In the genomic region with DNA sequence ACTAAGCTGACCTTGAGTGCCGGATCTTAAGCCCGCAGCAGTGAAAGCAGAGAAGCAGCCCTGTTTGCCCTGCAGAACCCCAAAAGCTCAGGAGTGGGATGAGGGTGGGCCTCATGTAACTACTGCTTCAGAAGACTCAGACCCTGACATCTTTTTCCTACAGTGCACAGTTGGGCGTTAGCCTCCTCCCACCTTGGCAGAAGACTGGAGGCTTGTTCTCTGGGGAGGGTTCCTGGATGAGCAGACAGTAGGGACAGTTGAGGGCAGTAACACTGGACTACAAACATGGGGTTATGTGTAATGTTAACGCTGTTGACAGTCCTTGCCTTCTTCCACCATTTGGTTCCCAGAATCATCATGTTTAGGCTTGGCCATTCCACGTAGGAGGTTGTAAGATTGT, we compare ENCODE assay signal across 29 cellular contexts.
"Had no signal": no experiment of that assay in that cellular context is flagged by ENCODE, and none has a peak within 500 bp of the region (broad histone marks: within the 10 kb centered on the region; RNA-seq: fewer than 3 reads in every experiment).

No MANE protein-coding gene starts in this region.

- H3K4me1 ChIP-seq: neural progenitor cell had no signal

- H3K4me1 Mint-ChIP-seq: immature natural killer cell had no signal

- H3K27ac Mint-ChIP-seq: neural progenitor cell, progenitor cell of endocrine pancreas had no signal

- H3K9me3 ChIP-seq: esophagus squamous epithelium, heart right ventricle, tibial nerve, upper lobe of left lung had no signal

- H3K27me3 ChIP-seq: esophagus squamous epithelium, heart right ventricle, neural progenitor cell, tibial nerve, upper lobe of left lung had no signal

- FAIRE-seq: endometrium, urothelium cell line had no signal

- H3K4me2 ChIP-seq: neural progenitor cell, smooth muscle cell had no signal

- H2AFZ ChIP-seq: neural progenitor cell, parathyroid adenoma had no signal

- H3K79me2 ChIP-seq: parathyroid adenoma had no signal

- H3K9me3 Mint-ChIP-seq: effector memory CD8-positive, alpha-beta T cell; immature natural killer cell; naive thymus-derived CD4-positive, alpha-beta T cell; nephron; neural progenitor cell; stimulated activated naive CD8-positive, alpha-beta T cell treated with anti-CD3 and anti-CD28 coated beads, Interleukin-15, amount 100 ng/mL, for 72 hours had no signal

- H3K4me3 Mint-ChIP-seq: effector memory CD8-positive, alpha-beta T cell; immature natural killer cell; naive thymus-derived CD4-positive, alpha-beta T cell; nephron; neural progenitor cell; stimulated activated naive CD8-positive, alpha-beta T cell treated with anti-CD3 and anti-CD28 coated beads, Interleukin-15, amount 100 ng/mL, for 72 hours had no signal

- DNase-seq: cerebellar nuclear complex; cortex of kidney; effector memory CD8-positive, alpha-beta T cell; erythroblast; esophagus squamous epithelium; foreskin melanocyte; glutamatergic neuron; heart right ventricle; hypothalamus; immature natural killer cell; islet precursor cell; mesendoderm; midbrain; naive thymus-derived CD4-positive, alpha-beta T cell; stimulated activated CD4-positive, alpha-beta T cell treated with anti-CD3 and anti-CD28 coated beads, Interleukin-12 subunit alpha, Interleukin-12 subunit beta, amount 100 ng/mL, for 4 hours; stimulated activated CD4-positive, alpha-beta T cell treated with anti-CD3 and anti-CD28 coated beads, Interleukin-1b, Interleukin-23, amount 100 ng/mL, for 48 hours; stimulated activated CD4-positive, alpha-beta T cell treated with anti-CD3 and anti-CD28 coated beads, Interleukin-4, amount 100 ng/mL, for 1 hour; stimulated activated CD8-positive, alpha-beta memory T cell treated with anti-CD3 and anti-CD28 coated beads, Interleukin-4, amount 100 ng/mL, for 48 hours; stimulated activated naive CD8-positive, alpha-beta T cell treated with anti-CD3 and anti-CD28 coated beads, Interleukin-15, amount 100 ng/mL, for 72 hours; upper lobe of left lung had no signal

- H3K9ac ChIP-seq: neural progenitor cell, parathyroid adenoma had no signal

- H3K27me3 Mint-ChIP-seq: effector memory CD8-positive, alpha-beta T cell; naive thymus-derived CD4-positive, alpha-beta T cell; progenitor cell of endocrine pancreas; stimulated activated naive CD8-positive, alpha-beta T cell treated with anti-CD3 and anti-CD28 coated beads, Interleukin-15, amount 100 ng/mL, for 72 hours had no signal

- ATAC-seq: effector memory CD8-positive, alpha-beta T cell; heart right ventricle; naive thymus-derived CD4-positive, alpha-beta T cell; sciatic nerve; stimulated activated naive CD8-positive, alpha-beta T cell treated with anti-CD3 and anti-CD28 coated beads, Interleukin-15, amount 100 ng/mL, for 72 hours had no signal

- H3K4me3 ChIP-seq: esophagus squamous epithelium, heart right ventricle, neural progenitor cell, smooth muscle cell, tibial nerve, upper lobe of left lung had no signal

- H3K27ac ChIP-seq: esophagus squamous epithelium, heart right ventricle, neural progenitor cell, tibial nerve, upper lobe of left lung had no signal
